Comparison of ENCODE assay signal across 15 cellular contexts in the genomic region with DNA sequence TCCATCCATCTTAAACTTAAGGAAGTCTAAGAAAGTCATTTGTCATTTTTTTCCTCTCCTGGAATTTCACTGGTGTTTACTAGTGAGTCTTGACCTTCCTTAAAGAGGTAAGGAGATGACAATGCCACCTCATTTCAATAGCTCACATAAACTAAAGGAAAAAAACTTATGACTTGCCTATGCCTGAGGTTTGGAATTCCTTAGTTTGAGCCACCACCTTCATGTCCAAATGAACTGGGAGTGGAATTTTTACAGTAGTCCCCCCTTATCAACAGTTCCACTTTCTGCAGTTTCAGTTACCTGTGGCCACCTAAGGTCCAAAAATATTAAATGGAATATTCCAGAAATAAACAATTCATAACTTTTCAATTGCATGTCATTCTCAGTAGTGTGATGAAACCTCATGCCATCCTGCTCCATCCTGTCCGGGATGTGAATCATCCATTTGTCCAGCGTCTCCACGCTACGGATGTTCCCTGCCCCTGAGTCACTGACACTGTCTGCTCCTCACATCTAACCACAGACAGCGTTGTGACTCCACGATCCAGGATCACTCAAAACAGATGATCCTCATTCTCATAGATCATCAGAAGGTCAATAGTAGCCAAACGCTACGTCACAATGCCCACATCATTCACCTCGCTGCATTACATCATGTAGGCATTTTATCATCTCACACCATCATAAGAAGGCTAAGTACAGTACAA.
DNase-seq lines count a peak whose midpoint lies in the region; TF ChIP-seq lines count a peak whose summit lies in the region.
"Had no signal": no experiment of that assay in that cellular context is flagged by ENCODE, and none has a peak within 500 bp of the region (broad histone marks: within the 10 kb centered on the region; RNA-seq: fewer than 3 reads in every experiment).

No MANE protein-coding gene starts in this region.

- no peak for TF ChIP-seq CTCF in AG10803 (conservative IDR thresholded peaks at IDR 0.05; ENCODE audit: low read length)
- TF ChIP-seq CTCF in astrocyte of the spinal cord (IDR thresholded peaks at IDR 0.05; ENCODE audit: low read depth, low read length): no peak
- TF ChIP-seq CTCF in kidney epithelial cell (IDR thresholded peaks at IDR 0.05; ENCODE audit: insufficient read depth, low read length, poor library complexity, severe bottlenecking): no peak
- no peak for TF ChIP-seq CTCF in thyroid gland (IDR thresholded peaks at IDR 0.05)

- POLR2A ChIA-PET in activated CD4-positive, alpha-beta memory T cell treated with anti-CD3 and anti-CD28 coated beads, Interleukin-2, amount 10 ng/mL, durations not matched to agents 7 days and 5 days (lab: Charles Lee): interaction anchor here (1.5 kb wide), 1 partner anchor 37 kb away, joined by 3 read pairs; no protein-coding TSS in a partner anchor

- H3K27ac ChIP-seq in thyroid gland: no peak overlapping the region
- H3K27ac ChIP-seq: thoracic aorta had no signal

- H3K27me3 Mint-ChIP-seq in activated CD4-positive, alpha-beta memory T cell treated with anti-CD3 and anti-CD28 coated beads, Interleukin-2, amount 10 ng/mL, durations not matched to agents 7 days and 5 days: no peaks in the 10 kb centered on the region

- TF ChIP-seq POLR2A in thyroid gland (IDR thresholded peaks at IDR 0.05): no peak

- H3K4me1 ChIP-seq in thyroid gland: no peaks in the 10 kb centered on the region

- H3K27me3 ChIP-seq in kidney epithelial cell (ENCODE audit: control insufficient read depth, insufficient read depth, low read length): no peaks in the 10 kb centered on the region
- H3K27me3 ChIP-seq in thyroid gland: no peaks in the 10 kb centered on the region

- intact Hi-C loops in thyroid gland (cut with DNase I): no loop called here

- WGBS in thyroid gland, 2 donors: 81 to 85% methylated on average over 7 to 9 of the region's 9 CpGs

- H3K36me3 Mint-ChIP-seq in activated CD4-positive, alpha-beta memory T cell treated with anti-CD3 and anti-CD28 coated beads, Interleukin-2, amount 10 ng/mL, durations not matched to agents 7 days and 5 days (ENCODE audit: low read depth): peaks cover 29% of the 10 kb centered on the region

- H3K9me3 ChIP-seq in thyroid gland: no peaks in the 10 kb centered on the region
- H3K9me3 ChIP-seq: thoracic aorta had no signal

- H3K27ac Mint-ChIP-seq in activated CD4-positive, alpha-beta memory T cell treated with anti-CD3 and anti-CD28 coated beads, Interleukin-2, amount 10 ng/mL, durations not matched to agents 7 days and 5 days: no peak overlapping the region
- H3K27ac Mint-ChIP-seq: T-helper 1 cell treated with Interleukin-12 subunit alpha and Interleukin-12 subunit beta and Interleukin-4 antibody, amounts not matched to agents 30 μg/mL and 1 μg/mL, for 36 hours had no signal

- no peaks in the 10 kb centered on the region for H3K9me3 Mint-ChIP-seq in activated CD4-positive, alpha-beta memory T cell treated with anti-CD3 and anti-CD28 coated beads, Interleukin-2, amount 10 ng/mL, durations not matched to agents 7 days and 5 days
- H3K9me3 Mint-ChIP-seq: activated T-helper 1 cell treated with anti-CD3 and anti-CD28 coated beads, Interleukin-12 subunit alpha, Interleukin-12 subunit beta, Interleukin-2, Interleukin-4 antibody, amounts not matched to agents 30 ng/mL and 10 ng/mL and 1 ng/mL, durations not matched to agents 14 hours and 24 hours and 36 hours; T-helper 1 cell treated with Interleukin-12 subunit alpha and Interleukin-12 subunit beta and Interleukin-4 antibody, amounts not matched to agents 30 μg/mL and 1 μg/mL, for 36 hours had no signal

- peak; percentile 95 for DNase-seq in AG10803 (ENCODE audit: low read depth)
- peak; percentile 34 for DNase-seq in HS-27A (ENCODE audit: low read depth)
- peak; percentile 85 for DNase-seq in astrocyte of the spinal cord (ENCODE audit: low read depth, low spot score)
- peak; percentile 58 for DNase-seq in kidney epithelial cell (ENCODE audit: low read depth)
- DNase-seq in NCI-H1105 treated with DMSO at 0.1 percent for 48 hours (lab: John Stamatoyannopoulos, UW): no peak
- DNase-seq in activated CD4-positive, alpha-beta memory T cell treated with anti-CD3 and anti-CD28 coated beads, Interleukin-2, amount 10 ng/mL, durations not matched to agents 7 days and 5 days: no peak
- DNase-seq in thyroid gland: no peak
- no peak for DNase-seq in stimulated activated CD8-positive, alpha-beta memory T cell treated with anti-CD3 and anti-CD28 coated beads, Interleukin-4, amount 100 ng/mL, for 48 hours
- DNase-seq: DMS153; GOT3; NCI-H2227 treated with DMSO at 0.1 percent for 48 hours; stimulated activated CD4-positive, alpha-beta T cell treated with anti-CD3 and anti-CD28 coated beads, Interleukin-2, amount 100 ng/mL, for 48 hours had no signal

- H3K4me3 ChIP-seq in AG10803 (ENCODE audit: low read length) (no peak overlapping the region), astrocyte of the spinal cord (ENCODE audit: low read depth, low read length) (no peak overlapping the region), kidney epithelial cell (ENCODE audit: low read depth, low read length) (no peak overlapping the region), thyroid gland (replicated peaks in 1 of 3) (no peak overlapping the region)
- H3K4me3 ChIP-seq: thoracic aorta had no signal

- H3K4me1 Mint-ChIP-seq in activated CD4-positive, alpha-beta memory T cell treated with anti-CD3 and anti-CD28 coated beads, Interleukin-2, amount 10 ng/mL, durations not matched to agents 7 days and 5 days: peaks cover 43% of the 10 kb centered on the region

- H3K4me3 Mint-ChIP-seq in activated CD4-positive, alpha-beta memory T cell treated with anti-CD3 and anti-CD28 coated beads, Interleukin-2, amount 10 ng/mL, durations not matched to agents 7 days and 5 days: no peak overlapping the region
- H3K4me3 Mint-ChIP-seq: activated T-helper 1 cell treated with anti-CD3 and anti-CD28 coated beads, Interleukin-12 subunit alpha, Interleukin-12 subunit beta, Interleukin-2, Interleukin-4 antibody, amounts not matched to agents 30 ng/mL and 10 ng/mL and 1 ng/mL, durations not matched to agents 14 hours and 24 hours and 36 hours; T-helper 1 cell treated with Interleukin-12 subunit alpha and Interleukin-12 subunit beta and Interleukin-4 antibody, amounts not matched to agents 30 μg/mL and 1 μg/mL, for 36 hours had no signal

- CTCF ChIA-PET in activated CD4-positive, alpha-beta memory T cell treated with anti-CD3 and anti-CD28 coated beads, Interleukin-2, amount 10 ng/mL, durations not matched to agents 7 days and 5 days (lab: Charles Lee): no interaction called here

- in situ Hi-C loops in astrocyte of the spinal cord (cut with HindIII; ENCODE audit: low sequenced_read_pairs): no loop called here

- H3K36me3 ChIP-seq in kidney epithelial cell (ENCODE audit: control insufficient read depth, insufficient read depth, low read length) (no peaks in the 10 kb centered on the region), thyroid gland (no peaks in the 10 kb centered on the region)
- H3K36me3 ChIP-seq: thoracic aorta had no signal

Comparison
In these comparisons a context has a peak if more than half of its experiments do, and no peak if none do; other contexts are left out.
1. DNase-seq: peak in AG10803 (single experiment), HS-27A (single experiment), astrocyte of the spinal cord (single experiment) and kidney epithelial cell (single experiment); none in NCI-H1105 treated with DMSO at 0.1 percent for 48 hours (single experiment), activated CD4-positive, alpha-beta memory T cell treated with anti-CD3 and anti-CD28 coated beads, Interleukin-2, amount 10 ng/mL, durations not matched to agents 7 days and 5 days (single experiment), thyroid gland (0 of 2) and stimulated activated CD8-positive, alpha-beta memory T cell treated with anti-CD3 and anti-CD28 coated beads, Interleukin-4, amount 100 ng/mL, for 48 hours (single experiment).